In genomic region chr1:203448521-203449061, GRCh38 we compare ENCODE assay signal across 9 cellular contexts. TPM values are rescaled to one million over a fixed set of nuclear protein-coding genes. Genes with fewer than 3 reads are reported as not detected.
A peak's percentile ranks its signal among the peaks of the same experiment; 100 is the strongest.
DNase-seq lines count a peak whose midpoint lies in the region; ATAC-seq, FAIRE-seq and TF ChIP-seq lines count a peak whose summit lies in the region.
"Had no signal": no experiment of that assay in that cellular context is flagged by ENCODE, and none has a peak within 500 bp of the region (broad histone marks: within the 10 kb centered on the region; RNA-seq: fewer than 3 reads in every experiment).

No MANE protein-coding gene starts in this region.

- H3K4me3 ChIP-seq in OCI-LY1 (ENCODE audit: low read depth, low read length, poor library complexity, severe bottlenecking): no peak overlapping the region
- H3K4me3 ChIP-seq in gastrocnemius medialis: no peak overlapping the region

- intact Hi-C loops in gastrocnemius medialis (cut with DNase I; ENCODE audit: low total_unique reads): no loop called here

- peak; percentile 37 to 62 for ATAC-seq in gastrocnemius medialis
- ATAC-seq in naive thymus-derived CD8-positive, alpha-beta T cell: no peak

- H3K9me2 ChIP-seq in OCI-LY1 (ENCODE audit: low read depth, low read length): no peaks in the 10 kb centered on the region

- no peak overlapping the region for H3K4me3 Mint-ChIP-seq in progenitor cell of endocrine pancreas (ENCODE audit: low read depth)
- no peak overlapping the region for H3K4me3 Mint-ChIP-seq in naive thymus-derived CD8-positive, alpha-beta T cell
- H3K4me3 Mint-ChIP-seq: CD4-positive, CD25-positive, alpha-beta regulatory T cell had no signal

- in situ Hi-C loops in gastrocnemius medialis (cut with MboI; ENCODE audit: low sequenced_read_pairs in 4 of 4): loop anchor here in 1 of 4 donors (10.0 kb wide), 1 partner anchor 84 kb away; no protein-coding TSS in a partner anchor

- peaks cover 4% of the 10 kb centered on the region for H3K9me3 Mint-ChIP-seq in progenitor cell of endocrine pancreas (ENCODE audit: low read depth)
- H3K9me3 Mint-ChIP-seq in naive thymus-derived CD8-positive, alpha-beta T cell: peaks cover 0 to 9% (median 4%) of the 10 kb centered on the region in 9 donors

- H3F3A ChIP-seq in OCI-LY1 (ENCODE audit: insufficient read depth, low read length): no peaks in the 10 kb centered on the region

- H3K36me3 ChIP-seq in OCI-LY1 (ENCODE audit: insufficient read depth, low read length): no peaks in the 10 kb centered on the region
- H3K36me3 ChIP-seq in gastrocnemius medialis: no peaks in the 10 kb centered on the region

- H3K27ac Mint-ChIP-seq in progenitor cell of endocrine pancreas: no peak overlapping the region
- H3K27ac Mint-ChIP-seq in naive thymus-derived CD8-positive, alpha-beta T cell: peak overlapping the region in 1 of 10 donors; percentile 54
- H3K27ac Mint-ChIP-seq: CD4-positive, CD25-positive, alpha-beta regulatory T cell had no signal

- no peaks in the 10 kb centered on the region for H3K79me2 ChIP-seq in OCI-LY1 (ENCODE audit: insufficient read depth, low read length)

- TF ChIP-seq CTCF in OCI-LY1 (IDR thresholded peaks at IDR 0.05; ENCODE audit: low read length) (no peak), gastrocnemius medialis (IDR thresholded peaks at IDR 0.05 in 4 of 5, conservative IDR thresholded peaks at IDR 0.05 in 1 of 5) (no peak), progenitor cell of endocrine pancreas (IDR thresholded peaks at IDR 0.05; ENCODE audit: unreplicated experiment) (no peak)

- H4K20me1 ChIP-seq in OCI-LY1 (ENCODE audit: insufficient read depth, low read length): no peaks in the 10 kb centered on the region

- H3K27me3 ChIP-seq in OCI-LY1 (ENCODE audit: insufficient read depth, low read length) (no peaks in the 10 kb centered on the region), gastrocnemius medialis (peaks cover 0 to 5% (median 0%) of the 10 kb centered on the region in 3 donors)

- peaks cover 63% of the 10 kb centered on the region for H3K4me1 ChIP-seq in OCI-LY1 (ENCODE audit: insufficient read depth, low read length, severe bottlenecking)
- no peaks in the 10 kb centered on the region for H3K4me1 ChIP-seq in gastrocnemius medialis

- H3K9me3 ChIP-seq in OCI-LY1 (ENCODE audit: low read length): no peaks in the 10 kb centered on the region
- no peaks in the 10 kb centered on the region for H3K9me3 ChIP-seq in gastrocnemius medialis

- peak overlapping the region; percentile 96 for H3K27ac ChIP-seq in OCI-LY1 (ENCODE audit: low read depth, low read length, poor library complexity, severe bottlenecking)
- peak overlapping the region; percentile 44 to 62 (median 56) for H3K27ac ChIP-seq in gastrocnemius medialis

- H3K4me2 ChIP-seq in OCI-LY1 (ENCODE audit: low read length): peak overlapping the region; percentile 1; the same call in 1 of the 2 replicates

- no peak overlapping the region for H2AFZ ChIP-seq in OCI-LY1 (ENCODE audit: low read length)

- H3K4me1 Mint-ChIP-seq in progenitor cell of endocrine pancreas (ENCODE audit: low read depth): peaks cover 13% of the 10 kb centered on the region
- no peaks in the 10 kb centered on the region for H3K4me1 Mint-ChIP-seq in naive thymus-derived CD8-positive, alpha-beta T cell
- H3K4me1 Mint-ChIP-seq: CD4-positive, CD25-positive, alpha-beta regulatory T cell had no signal

- H3K27me3 Mint-ChIP-seq in progenitor cell of endocrine pancreas: peaks cover 30% of the 10 kb centered on the region
- peaks cover 14 to 27% (median 21%) of the 10 kb centered on the region in 5 donors for H3K27me3 Mint-ChIP-seq in naive thymus-derived CD8-positive, alpha-beta T cell

- FAIRE-seq in HTR-8/SVneo (lab: Jason Lieb, UNC): no peak

- no peaks in the 10 kb centered on the region for H3K36me3 Mint-ChIP-seq in progenitor cell of endocrine pancreas (ENCODE audit: insufficient read depth)
- peaks cover 0 to 5% (median 0%) of the 10 kb centered on the region in 3 donors for H3K36me3 Mint-ChIP-seq in naive thymus-derived CD8-positive, alpha-beta T cell
- H3K36me3 Mint-ChIP-seq: CD4-positive, CD25-positive, alpha-beta regulatory T cell had no signal

- peak; percentile 68 for DNase-seq in EH (ENCODE audit: low read depth)
- DNase-seq in hepatic stellate cell (ENCODE audit: low spot score): peak; percentile 28
- DNase-seq in gastrocnemius medialis: peak in 1 of 2 donors; percentile 57
- DNase-seq in progenitor cell of endocrine pancreas (ENCODE audit: low spot score, unreplicated experiment): no peak
- no peak for DNase-seq in HTR-8/SVneo (ENCODE audit: insufficient read length, low spot score)
- no peak for DNase-seq in naive thymus-derived CD8-positive, alpha-beta T cell
- no peak for DNase-seq in H4 (ENCODE audit: low spot score)
- DNase-seq: CD4-positive, CD25-positive, alpha-beta regulatory T cell had no signal

- no peak for TF ChIP-seq POLR2A in gastrocnemius medialis (IDR thresholded peaks at IDR 0.05)

- H3K9ac ChIP-seq in OCI-LY1 (ENCODE audit: low read length): peak overlapping the region; percentile 16; the same call in 1 of the 2 replicates

- POLR2A ChIA-PET in naive thymus-derived CD8-positive, alpha-beta T cell (lab: Charles Lee): no interaction called here

RNA-seq across cellular contexts. Expression of gene PRELP, which starts 27.0 kb away (rescaled TPM):
- total RNA-seq in gastrocnemius medialis (10 to 100 TPM; 12.2 to 32.6 (median 16.9) TPM), progenitor cell of endocrine pancreas (0.04 and 0.14 TPM in 2 replicates)
- not detected for total RNA-seq in naive thymus-derived CD8-positive, alpha-beta T cell
- not detected for polyA plus RNA-seq in naive thymus-derived CD8-positive, alpha-beta T cell
- total RNA-seq in H4 (2014; rRNA removed; shearing (Covaris generic)): not detected in 2 replicates
- total RNA-seq: CD4-positive, CD25-positive, alpha-beta regulatory T cell had no signal
- polyA plus RNA-seq: CD4-positive, CD25-positive, alpha-beta regulatory T cell had no signal

RNA-seq across cellular contexts. Expression of gene OPTC, which starts 45.4 kb away (rescaled TPM):
- total RNA-seq in gastrocnemius medialis (not detected), progenitor cell of endocrine pancreas (not detected in 2 replicates)
- total RNA-seq in naive thymus-derived CD8-positive, alpha-beta T cell: not detected
- not detected for polyA plus RNA-seq in naive thymus-derived CD8-positive, alpha-beta T cell
- not detected in 2 replicates for total RNA-seq in H4 (2014; rRNA removed; shearing (Covaris generic))
- total RNA-seq: CD4-positive, CD25-positive, alpha-beta regulatory T cell had no signal
- polyA plus RNA-seq: CD4-positive, CD25-positive, alpha-beta regulatory T cell had no signal

Comparison
In these comparisons a context has a peak if more than half of its experiments do, and no peak if none do; other contexts are left out.
1. DNase-seq: peak in EH (single experiment) and hepatic stellate cell (single experiment); none in progenitor cell of endocrine pancreas (single experiment), HTR-8/SVneo (single experiment), naive thymus-derived CD8-positive, alpha-beta T cell (0 of 10) and H4 (single experiment).
2. ATAC-seq: peak in gastrocnemius medialis (2 of 2); none in naive thymus-derived CD8-positive, alpha-beta T cell (0 of 2).
3. RNA of gene PRELP, which starts 27.0 kb away (total RNA-seq): 12.2 to 32.6 TPM in gastrocnemius medialis; 0.04 to 0.14 TPM in progenitor cell of endocrine pancreas, not detected in naive thymus-derived CD8-positive, alpha-beta T cell and not detected in H4; every median in the first group is over 10 times any median in the second.